18 cellular contexts compared by ENCODE assay signal in the genomic region with DNA sequence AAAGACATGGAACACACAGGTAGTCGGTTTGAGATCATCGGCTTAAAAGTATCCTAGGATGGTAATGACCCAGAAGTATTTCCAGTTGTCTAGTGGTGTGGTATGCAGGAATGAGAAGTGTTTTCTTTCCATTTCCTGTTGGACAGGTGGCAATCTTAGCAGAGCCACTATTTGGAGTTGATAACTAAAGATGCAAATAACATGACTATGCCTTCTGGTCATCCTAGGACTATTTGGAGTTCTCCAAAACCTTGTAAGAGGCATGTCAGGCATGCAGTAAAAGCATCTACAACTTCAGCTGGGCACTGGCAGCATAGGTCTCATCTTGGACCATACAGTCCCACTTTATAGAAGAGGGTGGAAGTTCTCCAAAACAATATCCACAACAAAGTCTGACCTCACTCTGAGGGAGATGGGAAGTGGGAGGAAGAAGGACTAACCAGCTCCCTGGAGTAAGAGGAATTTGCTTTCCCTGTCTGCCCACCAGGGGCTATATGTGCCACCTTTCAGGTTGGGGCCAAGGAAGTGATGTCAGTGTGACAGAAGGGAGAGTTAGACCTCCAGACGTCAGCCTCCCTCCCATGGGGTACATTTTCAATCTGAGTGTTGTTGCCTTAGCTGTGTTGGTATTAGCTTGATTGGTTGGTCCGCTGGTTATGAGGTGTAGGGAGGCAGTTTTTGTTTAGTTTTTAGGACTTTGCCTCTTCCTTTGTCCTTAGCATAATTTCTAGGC.
DNase-seq lines count a peak whose midpoint lies in the region; ATAC-seq, FAIRE-seq and TF ChIP-seq lines count a peak whose summit lies in the region.
"Had no signal": no experiment of that assay in that cellular context is flagged by ENCODE, and none has a peak within 500 bp of the region (broad histone marks: within the 10 kb centered on the region; RNA-seq: fewer than 3 reads in every experiment).

No MANE protein-coding gene starts in this region.

- no peak for FAIRE-seq in astrocyte (lab: Jason Lieb, UNC)
- FAIRE-seq: endothelial cell of umbilical vein had no signal

- no peak overlapping the region for H3K4me3 Mint-ChIP-seq in astrocyte (ENCODE audit: unreplicated experiment)
- H3K4me3 Mint-ChIP-seq: activated CD4-positive, alpha-beta T cell treated with anti-CD3 and anti-CD28 coated beads for 36 hours; activated naive CD8-positive, alpha-beta T cell; CD14-positive monocyte; memory B cell; T-helper 17 cell had no signal

- peaks cover 2% of the 10 kb centered on the region for H3K9me3 Mint-ChIP-seq in astrocyte (ENCODE audit: unreplicated experiment)
- H3K9me3 Mint-ChIP-seq: memory B cell had no signal

- no peaks in the 10 kb centered on the region for H3K9me2 ChIP-seq in HCT116 (ENCODE audit: insufficient read depth)

- H3K9me3 ChIP-seq in HCT116 (ENCODE audit: control insufficient read depth in 1 of 2, insufficient read depth in 1 of 2, low read depth in 1 of 2, low read length in 2 of 2) (no peaks in the 10 kb centered on the region), astrocyte (ENCODE audit: insufficient read depth, low read depth, low read length) (peaks cover 5% of the 10 kb centered on the region), left lung (no peaks in the 10 kb centered on the region), thoracic aorta (no peaks in the 10 kb centered on the region)

- no peak overlapping the region for H3K4me3 ChIP-seq in HCT116 (replicated peaks in 1 of 2; ENCODE audit: low read depth in 1 of 2, low read length in 2 of 2)
- no peak overlapping the region for H3K4me3 ChIP-seq in astrocyte (ENCODE audit: insufficient read depth, low read depth, low read length)
- H3K4me3 ChIP-seq in left lung = no peak overlapping the region
- H3K4me3 ChIP-seq in thoracic aorta = no peak overlapping the region

- H4K20me1 ChIP-seq in HCT116 (ENCODE audit: insufficient read depth) = no peaks in the 10 kb centered on the region
- no peaks in the 10 kb centered on the region for H4K20me1 ChIP-seq in astrocyte (ENCODE audit: insufficient read depth, low read length)

- TF ChIP-seq CTCF in HCT116 (IDR thresholded peaks at IDR 0.05 in 2 of 3, conservative IDR thresholded peaks at IDR 0.05 in 1 of 3; ENCODE audit: borderline replicate concordance in 1 of 3, insufficient read depth in 1 of 3, low read depth in 2 of 3, low read length in 2 of 3) = 0 out of 6 replicates have a peak, but pooled peaks of 1 of the 3 experiments have one; percentile 21
- no peak for TF ChIP-seq CTCF in astrocyte (IDR thresholded peaks at IDR 0.05; ENCODE audit: insufficient read depth, low read depth, low read length)
- no peak for TF ChIP-seq CTCF in left lung (IDR thresholded peaks at IDR 0.05)
- TF ChIP-seq CTCF in thoracic aorta (IDR thresholded peaks at IDR 0.05) = no peak

- H3K27ac Mint-ChIP-seq in astrocyte (ENCODE audit: unreplicated experiment) = no peak overlapping the region
- H3K27ac Mint-ChIP-seq: activated CD4-positive, alpha-beta T cell treated with anti-CD3 and anti-CD28 coated beads for 36 hours; activated naive CD8-positive, alpha-beta T cell; CD14-positive monocyte; memory B cell; T-helper 17 cell had no signal

- ATAC-seq in HCT116 (peak; percentile 71), left lung (peak; percentile 57), thoracic aorta (ENCODE audit: insufficient number of reproducible peaks, low FRiP score, low read depth) (no peak), HG02571 (IDR thresholded peaks at IDR 0.05; ENCODE audit: unreplicated experiment) (no peak), HG02763 (IDR thresholded peaks at IDR 0.05; ENCODE audit: unreplicated experiment) (no peak)
- ATAC-seq: activated CD4-positive, alpha-beta T cell treated with anti-CD3 and anti-CD28 coated beads for 36 hours; T-helper 17 cell had no signal

- no peak overlapping the region for H2AFZ ChIP-seq in HCT116 (ENCODE audit: low read depth, low read length, poor library complexity, severe bottlenecking)
- no peak overlapping the region for H2AFZ ChIP-seq in astrocyte (ENCODE audit: low read depth, low read length)
- H2AFZ ChIP-seq: parathyroid adenoma had no signal

- POLR2A ChIA-PET in HCT116 (lab: Charles Lee) = no interaction called here

- H3K4me1 Mint-ChIP-seq in astrocyte (ENCODE audit: low read depth, unreplicated experiment) = peaks cover 16% of the 10 kb centered on the region
- H3K4me1 Mint-ChIP-seq: T-helper 17 cell had no signal

- no peaks in the 10 kb centered on the region for H3K27me3 ChIP-seq in HCT116 (ENCODE audit: insufficient read depth, low read length)
- H3K27me3 ChIP-seq in astrocyte (ENCODE audit: insufficient read depth, low read length) = no peaks in the 10 kb centered on the region
- no peaks in the 10 kb centered on the region for H3K27me3 ChIP-seq in left lung
- no peaks in the 10 kb centered on the region for H3K27me3 ChIP-seq in thoracic aorta (replicated peaks; ENCODE audit: insufficient read depth)

- H3K79me2 ChIP-seq in HCT116 (ENCODE audit: insufficient read depth, low read length) (no peaks in the 10 kb centered on the region), astrocyte (ENCODE audit: insufficient read depth, low read length) (no peaks in the 10 kb centered on the region)
- H3K79me2 ChIP-seq: parathyroid adenoma had no signal

- TF ChIP-seq POLR2A in HCT116 (IDR thresholded peaks at IDR 0.05; ENCODE audit: borderline replicate concordance, extremely low read depth, insufficient read depth, insufficient read length) = no peak

- CTCF ChIA-PET in HCT116 (lab: Charles Lee) = interaction anchor here (1.5 kb wide), 1 partner anchor 8 kb away, joined by 7 read pairs; no protein-coding TSS in a partner anchor

- H3K4me1 ChIP-seq in HCT116 (ENCODE audit: control insufficient read depth in 1 of 2, insufficient read depth in 2 of 2, low read length in 2 of 2) (peaks cover 0 to 6% of the 10 kb centered on the region in 2 experiments; a peak in 1 of 4 replicates), astrocyte (ENCODE audit: insufficient read depth, low read length) (peaks cover 15% of the 10 kb centered on the region), left lung (peaks cover 0 to 14% of the 10 kb centered on the region in 2 donors), thoracic aorta (ENCODE audit: control insufficient read depth in 1 of 2, low read depth in 2 of 2) (peaks cover 37 to 85% of the 10 kb centered on the region in 2 donors)
- H3K4me1 ChIP-seq: parathyroid adenoma had no signal

- H3K36me3 ChIP-seq in HCT116 (ENCODE audit: control insufficient read depth in 1 of 2, insufficient read depth in 2 of 2, low read length in 2 of 2) (no peaks in the 10 kb centered on the region), astrocyte (ENCODE audit: insufficient read depth, low read length) (no peaks in the 10 kb centered on the region), left lung (no peaks in the 10 kb centered on the region), thoracic aorta (peaks cover 27% of the 10 kb centered on the region)

- intact Hi-C loops in HCT116 (cut with micrococcal nuclease) = no loop called here
- intact Hi-C loops in left lung (cut with DNase I) = no loop called here

- H3K4me2 ChIP-seq in HCT116 (ENCODE audit: low read length) = no peak overlapping the region
- H3K4me2 ChIP-seq in astrocyte (ENCODE audit: low read length) = no peak overlapping the region

- peaks cover 17% of the 10 kb centered on the region for H3K36me3 Mint-ChIP-seq in astrocyte (ENCODE audit: low read depth, unreplicated experiment)
- H3K36me3 Mint-ChIP-seq: memory B cell had no signal

- H3K9ac ChIP-seq in HCT116 (ENCODE audit: low read length) (no peak overlapping the region), astrocyte (ENCODE audit: low read length) (no peak overlapping the region)
- H3K9ac ChIP-seq: parathyroid adenoma had no signal

- BruUV-seq in HCT116 (replicated peaks; lab: Mats Ljungman, UMichigan) = no TSS peak

- no peak overlapping the region for H3K27ac ChIP-seq in HCT116 (ENCODE audit: low read depth, low read length)
- H3K27ac ChIP-seq in astrocyte (ENCODE audit: low read depth, low read length) = no peak overlapping the region
- H3K27ac ChIP-seq in left lung = no peak overlapping the region
- peak overlapping the region; percentile 60 to 83 for H3K27ac ChIP-seq in thoracic aorta
- H3K27ac ChIP-seq: parathyroid adenoma had no signal

- RAD21 ChIA-PET in HCT116 (lab: Charles Lee; ENCODE audit: low non-redundant PET in 1 of 2, low total read pairs in 2 of 2, uncharacterized antibody in 2 of 2, unreplicated experiment in 2 of 2) = no interaction called here

- no peak for DNase-seq in HCT116 (ENCODE audit: low read depth, low spot score)
- peak; percentile 29 for DNase-seq in astrocyte (ENCODE audit: low read depth)
- no peak for DNase-seq in left lung
- no peak for DNase-seq in thoracic aorta (ENCODE audit: low spot score)
- no peak for DNase-seq in NCI-H774 (lab: John Stamatoyannopoulos, UW)
- DNase-seq: activated CD4-positive, alpha-beta T cell treated with anti-CD3 and anti-CD28 coated beads for 36 hours; hypothalamus; NCI-H2029; stimulated activated CD4-positive, alpha-beta T cell treated with anti-CD3 and anti-CD28 coated beads, Interleukin-15, amount 100 ng/mL, for 24 hours; substantia nigra; T-helper 17 cell had no signal

- TF ChIP-seq RAD21 in HCT116 (IDR thresholded peaks at IDR 0.05; ENCODE audit: low read depth) = no peak

- peaks cover 3% of the 10 kb centered on the region for H3K27me3 Mint-ChIP-seq in astrocyte (ENCODE audit: low read depth, unreplicated experiment)
- H3K27me3 Mint-ChIP-seq: activated CD4-positive, alpha-beta T cell treated with anti-CD3 and anti-CD28 coated beads for 36 hours had no signal

TF ChIP-seq in HCT116, 20 proteins besides CTCF, POLR2A, EP300 and RAD21 (continues in another document):
- no peak for TF ChIP-seq EZH2phosphoT487 (IDR thresholded peaks at IDR 0.05; ENCODE audit: borderline replicate concordance)

Comparison
In these comparisons a context has a peak if more than half of its experiments do, and no peak if none do; other contexts are left out.
1. ATAC-seq: peak in HCT116 (single experiment) and left lung (single experiment); none in thoracic aorta (single experiment), HG02571 (single experiment) and HG02763 (single experiment).
2. H3K27ac ChIP-seq: peak in thoracic aorta (2 of 2); none in HCT116 (single experiment), astrocyte (single experiment) and left lung (0 of 2).